ENCODE assay signal across 8 cellular contexts in the genomic region with DNA sequence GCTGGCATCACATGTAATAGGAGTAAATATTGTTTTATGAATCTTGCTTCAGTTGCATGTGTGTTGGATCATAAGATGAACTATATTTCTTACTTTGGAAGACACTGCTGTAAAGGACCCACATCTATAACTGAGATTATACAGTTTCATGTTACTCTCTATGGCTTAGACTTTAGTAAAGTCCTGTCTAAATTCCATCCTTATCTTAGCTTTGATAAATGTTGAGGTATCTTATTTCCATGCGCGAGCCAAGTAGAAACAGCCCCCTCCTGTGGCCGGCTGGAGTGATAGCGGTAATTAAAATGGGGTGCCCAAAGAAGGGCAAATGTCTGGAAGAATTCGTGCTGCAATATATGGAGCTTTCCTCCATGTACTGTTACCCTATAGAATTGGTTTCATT. TPM values are rescaled to one million over a fixed set of nuclear protein-coding genes. Genes with fewer than 3 reads are reported as not detected.
DNase-seq lines count a peak whose midpoint lies in the region; ATAC-seq and TF ChIP-seq lines count a peak whose summit lies in the region.

No MANE protein-coding gene starts in this region.

- no peaks in the 10 kb centered on the region for H3K4me1 ChIP-seq in foreskin keratinocyte

- DNase-seq in DMS53 (lab: John Stamatoyannopoulos, UW): peak; percentile 61
- DNase-seq in HT1080 (ENCODE audit: low read depth): peak; percentile 14
- DNase-seq in activated CD4-positive, alpha-beta T cell treated with anti-CD3 and anti-CD28 coated beads, Interleukin-2, amount 50 U/mL, for 4 hours: peak; percentile 9 to 20
- DNase-seq in foreskin keratinocyte: no peak
- peak; percentile 36 to 38 for DNase-seq in stimulated activated CD4-positive, alpha-beta T cell treated with anti-CD3 and anti-CD28 coated beads, Interleukin-2, amount 100 ng/mL, for 48 hours
- no peak for DNase-seq in NCI-H1436 treated with DMSO at 0.1 percent for 48 hours (lab: John Stamatoyannopoulos, UW)

- ATAC-seq in foreskin keratinocyte: peak; percentile 44
- no peak for ATAC-seq in GM18909 (IDR thresholded peaks at IDR 0.05; ENCODE audit: poor library complexity, unreplicated experiment)
- ATAC-seq in GM21423 (IDR thresholded peaks at IDR 0.05; ENCODE audit: unreplicated experiment): no peak

- H3K27me3 ChIP-seq in foreskin keratinocyte: no peaks in the 10 kb centered on the region

- H3K27ac ChIP-seq in foreskin keratinocyte: no peak overlapping the region

- peak; percentile 80 for TF ChIP-seq CTCF in foreskin keratinocyte (conservative IDR thresholded peaks at IDR 0.05)

RNA-seq across cellular contexts. Expression of a gene that starts 43.0 kb away (rescaled TPM):
- total RNA-seq in HT1080 (2014; rRNA removed; shearing (Covaris generic)): not detected in 2 replicates
- not detected in 2 replicates for polyA plus RNA-seq in HT1080 (2015; cell fraction: cytosol; rRNA removed)
- polyA plus RNA-seq in HT1080 (2015; cell fraction: nucleus; rRNA removed): not detected in 2 replicates
- not detected in 2 replicates for total RNA-seq in foreskin keratinocyte
- polyA plus RNA-seq in foreskin keratinocyte: not detected in 2 replicates

RNA-seq across cellular contexts. Expression of a gene that starts 57.1 kb away (rescaled TPM):
- 8.0 and 11.8 TPM in 2 replicates for total RNA-seq in HT1080 (2014; rRNA removed; shearing (Covaris generic))
- 4.1 and 4.3 TPM in 2 replicates for polyA plus RNA-seq in HT1080 (2015; cell fraction: cytosol; rRNA removed)
- 12.5 and 13.3 TPM in 2 replicates for polyA plus RNA-seq in HT1080 (2015; cell fraction: nucleus; rRNA removed)
- total RNA-seq in foreskin keratinocyte: 18.3 and 22.8 TPM in 2 replicates
- polyA plus RNA-seq in foreskin keratinocyte: 3.0 and 3.1 TPM in 2 replicates

Comparison
In these comparisons a context has a peak if more than half of its experiments do, and no peak if none do; other contexts are left out.
1. DNase-seq: peak in DMS53 (single experiment), HT1080 (single experiment), activated CD4-positive, alpha-beta T cell treated with anti-CD3 and anti-CD28 coated beads, Interleukin-2, amount 50 U/mL, for 4 hours (2 of 2) and stimulated activated CD4-positive, alpha-beta T cell treated with anti-CD3 and anti-CD28 coated beads, Interleukin-2, amount 100 ng/mL, for 48 hours (2 of 2); none in foreskin keratinocyte (0 of 2) and NCI-H1436 treated with DMSO at 0.1 percent for 48 hours (single experiment).